Comparison of ENCODE assay signal across 1 cellular context in genomic region chr14:96263347-96264199, GRCh38.
TF ChIP-seq lines count a peak whose summit lies in the region.

No MANE protein-coding gene starts in this region.

TF ChIP-seq in K562, 482 proteins besides CTCF, POLR2A, EP300 and RAD21:
- TF ChIP-seq BRCA1 (IDR thresholded peaks at IDR 0.05) (no peak), BRCA1 (CRISPR knock-in tag; IDR thresholded peaks at IDR 0.05) (no peak), SPI1 (IDR thresholded peaks at IDR 0.05; ENCODE audit: borderline replicate concordance, low read depth, low read length) (peak; percentile 53; the same call in 1 of the 2 replicates), NFIC (IDR thresholded peaks at IDR 0.05) (peak; percentile 45), ZBTB40 (IDR thresholded peaks at IDR 0.05) (peak; percentile 96), ZBTB40 (CRISPR knock-in tag; IDR thresholded peaks at IDR 0.05) (peak; percentile 95), KDM4B (IDR thresholded peaks at IDR 0.05; ENCODE audit: borderline replicate concordance in 2 of 2, low read depth in 1 of 2) (no peak), EZH2 (IDR thresholded peaks at IDR 0.05; ENCODE audit: borderline replicate concordance, low read depth, low read length) (no peak), U2AF1 (optimal IDR thresholded peaks at IDR 0.05; ENCODE audit: low read depth, low read length) (no peak), SNAPC5 (CRISPR knock-in tag; IDR thresholded peaks at IDR 0.05) (no peak)
